In genomic region chr11:12276356-12276755, GRCh38 we compare ENCODE assay signal across 1 cellular context.
TF ChIP-seq lines count a peak whose summit lies in the region.

No MANE protein-coding gene starts in this region.

TF ChIP-seq in IMR-90, 13 proteins besides CTCF, POLR2A, EP300 and RAD21 (continued from another document):
- TF ChIP-seq MAFK (IDR thresholded peaks at IDR 0.05; ENCODE audit: low read depth, low read length) (no peak), MAZ (IDR thresholded peaks at IDR 0.05; ENCODE audit: borderline replicate concordance, low read depth, low read length) (no peak), FOS (IDR thresholded peaks at IDR 0.05; ENCODE audit: low read depth, low read length) (no peak), CHD1 (IDR thresholded peaks at IDR 0.05; ENCODE audit: low read depth, low read length) (no peak), RCOR1 (IDR thresholded peaks at IDR 0.05; ENCODE audit: insufficient replicate concordance, low read length) (no peak), MXI1 (IDR thresholded peaks at IDR 0.05; ENCODE audit: borderline replicate concordance, low read depth, low read length) (no peak), NFE2L2 (IDR thresholded peaks at IDR 0.05; ENCODE audit: low read depth, low read length) (no peak), CEBPB (IDR thresholded peaks at IDR 0.05; ENCODE audit: low read depth, low read length) (no peak)
